1 cellular context compared by ENCODE assay signal in the genomic region with DNA sequence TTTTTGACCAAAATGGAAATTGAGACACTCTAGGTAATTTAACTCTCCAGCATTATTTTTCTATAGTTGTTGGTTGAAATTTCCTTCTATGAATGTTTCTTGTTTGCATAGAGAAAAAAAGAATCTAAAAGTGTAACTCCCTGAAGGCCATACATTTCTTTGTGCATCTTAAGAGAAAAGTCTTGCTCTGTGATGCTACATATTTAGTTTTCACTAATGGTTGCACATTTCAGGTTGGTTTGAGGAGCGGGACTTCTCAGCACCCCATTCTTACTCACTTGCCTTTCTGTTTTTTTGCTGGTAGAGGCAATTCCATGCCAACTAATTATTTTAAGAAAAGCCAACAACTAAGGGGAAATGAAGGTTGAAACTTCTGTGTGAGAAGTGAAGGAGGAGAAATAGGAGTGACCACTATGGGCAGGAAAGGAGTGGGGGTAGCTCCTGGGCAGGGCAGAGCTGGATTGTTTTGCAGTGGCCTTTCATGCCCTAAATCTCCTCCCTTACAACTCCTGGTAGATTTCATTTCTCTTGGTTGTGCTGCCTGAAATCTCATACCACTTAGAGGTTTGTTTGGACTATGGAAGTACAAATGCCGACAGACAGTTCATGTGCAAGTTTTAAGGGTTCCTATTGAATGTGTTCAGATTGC.
TF ChIP-seq lines count a peak whose summit lies in the region.

No MANE protein-coding gene starts in this region.

TF ChIP-seq in GM12878, 131 proteins besides CTCF, POLR2A, EP300 and RAD21 (continued from another document):
- TF ChIP-seq, protein P1, sequence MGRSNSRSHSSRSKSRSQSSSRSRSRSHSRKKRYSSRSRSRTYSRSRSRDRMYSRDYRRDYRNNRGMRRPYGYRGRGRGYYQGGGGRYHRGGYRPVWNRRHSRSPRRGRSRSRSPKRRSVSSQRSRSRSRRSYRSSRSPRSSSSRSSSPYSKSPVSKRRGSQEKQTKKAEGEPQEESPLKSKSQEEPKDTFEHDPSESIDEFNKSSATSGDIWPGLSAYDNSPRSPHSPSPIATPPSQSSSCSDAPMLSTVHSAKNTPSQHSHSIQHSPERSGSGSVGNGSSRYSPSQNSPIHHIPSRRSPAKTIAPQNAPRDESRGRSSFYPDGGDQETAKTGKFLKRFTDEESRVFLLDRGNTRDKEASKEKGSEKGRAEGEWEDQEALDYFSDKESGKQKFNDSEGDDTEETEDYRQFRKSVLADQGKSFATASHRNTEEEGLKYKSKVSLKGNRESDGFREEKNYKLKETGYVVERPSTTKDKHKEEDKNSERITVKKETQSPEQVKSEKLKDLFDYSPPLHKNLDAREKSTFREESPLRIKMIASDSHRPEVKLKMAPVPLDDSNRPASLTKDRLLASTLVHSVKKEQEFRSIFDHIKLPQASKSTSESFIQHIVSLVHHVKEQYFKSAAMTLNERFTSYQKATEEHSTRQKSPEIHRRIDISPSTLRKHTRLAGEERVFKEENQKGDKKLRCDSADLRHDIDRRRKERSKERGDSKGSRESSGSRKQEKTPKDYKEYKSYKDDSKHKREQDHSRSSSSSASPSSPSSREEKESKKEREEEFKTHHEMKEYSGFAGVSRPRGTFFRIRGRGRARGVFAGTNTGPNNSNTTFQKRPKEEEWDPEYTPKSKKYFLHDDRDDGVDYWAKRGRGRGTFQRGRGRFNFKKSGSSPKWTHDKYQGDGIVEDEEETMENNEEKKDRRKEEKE (IDR thresholded peaks at IDR 0.05): no peak
- TF ChIP-seq NFIC (IDR thresholded peaks at IDR 0.05; ENCODE audit: low read depth, low read length): no peak
- no peak for TF ChIP-seq SMARCA5 (IDR thresholded peaks at IDR 0.05)
- TF ChIP-seq TCF3 (IDR thresholded peaks at IDR 0.05; ENCODE audit: borderline replicate concordance, insufficient read depth, low read depth, low read length): no peak
- no peak for TF ChIP-seq ZNF217 (IDR thresholded peaks at IDR 0.05)
